Comparison of ENCODE assay signal across 8 cellular contexts in genomic region chr22:42947211-42947990, GRCh38.
DNase-seq lines count a peak whose midpoint lies in the region; ATAC-seq and TF ChIP-seq lines count a peak whose summit lies in the region.

No MANE protein-coding gene starts in this region.

- H3K4me3 Mint-ChIP-seq in progenitor cell of endocrine pancreas (ENCODE audit: low read depth): no peak overlapping the region
- H3K4me3 Mint-ChIP-seq in activated CD4-positive, alpha-beta T cell treated with anti-CD3 and anti-CD28 coated beads, Interleukin-2, amount 10 ng/mL, durations not matched to agents 7 days and 5 days: no peak overlapping the region

- H3K27ac ChIP-seq in esophagus squamous epithelium: peak overlapping the region in 3 of 4 donors; percentile 51 to 71 (median 66)

- no peak for TF ChIP-seq POLR2A in esophagus squamous epithelium (IDR thresholded peaks at IDR 0.05)

- 45 to 55% methylated on average over 7 to 9 of the region's 13 CpGs for WGBS in esophagus squamous epithelium, 2 donors

- CTCF ChIA-PET in activated CD4-positive, alpha-beta T cell treated with anti-CD3 and anti-CD28 coated beads, Interleukin-2, amount 10 ng/mL, durations not matched to agents 7 days and 5 days (lab: Charles Lee): interaction anchor here (0.6 to 1.7 kb wide), 2 partner anchors 26 to 119 kb away, joined by 3 to 8 read pairs; no protein-coding TSS in a partner anchor

- H3K27ac Mint-ChIP-seq in progenitor cell of endocrine pancreas: peak overlapping the region; percentile 87
- no peak overlapping the region for H3K27ac Mint-ChIP-seq in activated CD4-positive, alpha-beta T cell treated with anti-CD3 and anti-CD28 coated beads, Interleukin-2, amount 10 ng/mL, durations not matched to agents 7 days and 5 days

- H3K4me1 ChIP-seq in esophagus squamous epithelium: peaks cover 20 to 97% (median 43%) of the 10 kb centered on the region in 3 donors

- in situ Hi-C loops in KBM-7 (cut with MboI; ENCODE audit: low pct_unique_long_range_greater_than_20kb, low sequenced_read_pairs): no loop called here

- no peaks in the 10 kb centered on the region for H3K27me3 Mint-ChIP-seq in progenitor cell of endocrine pancreas
- H3K27me3 Mint-ChIP-seq in activated CD4-positive, alpha-beta T cell treated with anti-CD3 and anti-CD28 coated beads, Interleukin-2, amount 10 ng/mL, durations not matched to agents 7 days and 5 days: no peaks in the 10 kb centered on the region

- no peak overlapping the region for H3K4me3 ChIP-seq in esophagus squamous epithelium

- intact Hi-C loops in esophagus squamous epithelium (cut with DNase I): no loop called here

- peaks cover 3% of the 10 kb centered on the region for H3K36me3 Mint-ChIP-seq in progenitor cell of endocrine pancreas (ENCODE audit: insufficient read depth)
- peaks cover 3% of the 10 kb centered on the region for H3K36me3 Mint-ChIP-seq in activated CD4-positive, alpha-beta T cell treated with anti-CD3 and anti-CD28 coated beads, Interleukin-2, amount 10 ng/mL, durations not matched to agents 7 days and 5 days (ENCODE audit: low read depth)

- peaks cover 0 to 5% (median 0%) of the 10 kb centered on the region in 3 donors for H3K36me3 ChIP-seq in esophagus squamous epithelium

- DNase-seq in ELR (ENCODE audit: low read depth): peak; percentile 57
- DNase-seq in NCI-H524 (lab: John Stamatoyannopoulos, UW): peak; percentile 86 to 97
- no peak for DNase-seq in esophagus squamous epithelium (lab: John Stamatoyannopoulos, UW)
- no peak for DNase-seq in progenitor cell of endocrine pancreas (ENCODE audit: low spot score, unreplicated experiment)
- DNase-seq in T-helper 2 cell: no peak
- no peak for DNase-seq in activated CD4-positive, alpha-beta T cell treated with anti-CD3 and anti-CD28 coated beads, Interleukin-2, amount 10 ng/mL, durations not matched to agents 7 days and 5 days
- no peak for DNase-seq in KBM-7

- TF ChIP-seq CTCF in esophagus squamous epithelium (IDR thresholded peaks at IDR 0.05) (no peak), progenitor cell of endocrine pancreas (IDR thresholded peaks at IDR 0.05; ENCODE audit: unreplicated experiment) (no peak)

- H3K27me3 ChIP-seq in esophagus squamous epithelium: no peaks in the 10 kb centered on the region

- peaks cover 40% of the 10 kb centered on the region for H3K4me1 Mint-ChIP-seq in progenitor cell of endocrine pancreas (ENCODE audit: low read depth)
- peaks cover 41% of the 10 kb centered on the region for H3K4me1 Mint-ChIP-seq in activated CD4-positive, alpha-beta T cell treated with anti-CD3 and anti-CD28 coated beads, Interleukin-2, amount 10 ng/mL, durations not matched to agents 7 days and 5 days

- no peaks in the 10 kb centered on the region for H3K9me3 ChIP-seq in esophagus squamous epithelium

- H3K9me3 Mint-ChIP-seq in progenitor cell of endocrine pancreas (ENCODE audit: low read depth): no peaks in the 10 kb centered on the region
- no peaks in the 10 kb centered on the region for H3K9me3 Mint-ChIP-seq in activated CD4-positive, alpha-beta T cell treated with anti-CD3 and anti-CD28 coated beads, Interleukin-2, amount 10 ng/mL, durations not matched to agents 7 days and 5 days

- ATAC-seq in GM19395 (IDR thresholded peaks at IDR 0.05; ENCODE audit: unreplicated experiment): no peak

- POLR2A ChIA-PET in activated CD4-positive, alpha-beta T cell treated with anti-CD3 and anti-CD28 coated beads, Interleukin-2, amount 10 ng/mL, durations not matched to agents 7 days and 5 days (lab: Charles Lee): no interaction called here

Comparison
In these comparisons a context has a peak if more than half of its experiments do, and no peak if none do; other contexts are left out.
1. DNase-seq: peak in ELR (single experiment) and NCI-H524 (2 of 2); none in esophagus squamous epithelium (single experiment), progenitor cell of endocrine pancreas (single experiment), T-helper 2 cell (0 of 5), activated CD4-positive, alpha-beta T cell treated with anti-CD3 and anti-CD28 coated beads, Interleukin-2, amount 10 ng/mL, durations not matched to agents 7 days and 5 days (single experiment) and KBM-7 (single experiment).